In the genomic region with DNA sequence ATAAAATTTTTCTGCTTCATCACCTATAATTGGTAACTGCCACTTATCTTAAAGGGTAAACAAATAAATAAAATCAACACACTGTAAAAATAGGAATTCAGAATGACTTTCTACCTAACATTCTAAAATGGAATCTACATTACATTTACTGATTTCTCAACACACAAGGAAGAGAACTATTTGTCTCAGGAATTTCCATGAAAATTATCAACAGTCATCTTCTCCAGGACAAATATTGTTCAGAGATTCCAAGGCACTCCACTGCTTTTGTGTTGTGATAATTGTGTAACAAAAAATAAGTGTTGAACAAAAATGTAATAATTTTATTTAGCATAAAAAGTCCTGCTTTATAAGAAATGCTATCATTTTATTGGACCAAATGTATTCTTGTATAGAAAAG, we compare ENCODE assay signal across 1 cellular context.
TF ChIP-seq lines count a peak whose summit lies in the region.

No MANE protein-coding gene starts in this region.

TF ChIP-seq in GM12878, 131 proteins besides CTCF, POLR2A, EP300 and RAD21:
- TF ChIP-seq GATAD2B (conservative IDR thresholded peaks at IDR 0.05; ENCODE audit: low read depth) (no peak), CBX3 (IDR thresholded peaks at IDR 0.05; ENCODE audit: borderline replicate concordance, low read depth) (no peak), POLR2AphosphoS2 (IDR thresholded peaks at IDR 0.05; ENCODE audit: low read depth, low read length) (no peak), SREBF2 (IDR thresholded peaks at IDR 0.05; ENCODE audit: low read length) (no peak), RB1 (IDR thresholded peaks at IDR 0.05; ENCODE audit: borderline replicate concordance) (no peak)
